ENCODE assay signal across 17 cellular contexts in the genomic region with DNA sequence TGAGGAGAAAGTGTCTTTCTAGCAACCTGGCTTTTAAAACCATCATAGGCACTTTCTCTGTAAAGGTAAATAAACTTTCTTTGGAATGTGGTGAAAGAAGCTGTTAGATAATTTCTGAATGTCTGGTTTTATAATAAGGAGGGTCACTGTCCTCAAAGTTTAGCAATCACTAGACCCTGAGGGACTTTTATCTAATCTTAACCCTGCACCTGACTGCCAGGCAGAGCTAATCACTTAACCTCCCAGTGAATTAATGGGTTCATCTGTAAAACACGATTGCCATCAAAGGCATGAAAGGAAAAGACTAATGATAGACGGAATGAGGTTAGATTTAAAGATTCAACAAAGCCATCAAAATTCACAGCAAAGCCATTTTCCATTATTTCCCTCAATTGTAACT.
DNase-seq lines count a peak whose midpoint lies in the region; ATAC-seq and TF ChIP-seq lines count a peak whose summit lies in the region.
"Had no signal": no experiment of that assay in that cellular context is flagged by ENCODE, and none has a peak within 500 bp of the region (broad histone marks: within the 10 kb centered on the region; RNA-seq: fewer than 3 reads in every experiment).

No MANE protein-coding gene starts in this region.

- H3K9me2 ChIP-seq in DOHH2 (replicated peaks; ENCODE audit: control insufficient read depth, low read length) (no peaks in the 10 kb centered on the region), Karpas-422 (replicated peaks; ENCODE audit: insufficient read depth, low read length) (no peaks in the 10 kb centered on the region)

- no peak for TF ChIP-seq CTCF in DOHH2 (IDR thresholded peaks at IDR 0.05; ENCODE audit: low read depth, low read length, poor library complexity, severe bottlenecking)
- no peak for TF ChIP-seq CTCF in osteoblast (IDR thresholded peaks at IDR 0.05; ENCODE audit: extremely low read depth, low read depth, low read length)

- H3K4me1 ChIP-seq in DOHH2 (ENCODE audit: control insufficient read depth, low read length) (peaks cover 80% of the 10 kb centered on the region), Karpas-422 (ENCODE audit: low read length) (peaks cover 41% of the 10 kb centered on the region), osteoblast (ENCODE audit: insufficient read depth, low read length) (peaks cover 3% of the 10 kb centered on the region)

- H3K9me3 ChIP-seq in DOHH2 (ENCODE audit: control insufficient read depth, insufficient read depth, low read length) (no peaks in the 10 kb centered on the region; the same call in 1 of the 2 replicates), Karpas-422 (ENCODE audit: low read length) (no peaks in the 10 kb centered on the region), osteoblast (ENCODE audit: low read depth, low read length) (no peaks in the 10 kb centered on the region)
- H3K9me3 ChIP-seq: SJSA1 had no signal

- H3K36me3 ChIP-seq in DOHH2 (ENCODE audit: control insufficient read depth, low read length) = no peaks in the 10 kb centered on the region
- H3K36me3 ChIP-seq in Karpas-422 (ENCODE audit: insufficient read depth, low read length) = no peaks in the 10 kb centered on the region
- no peaks in the 10 kb centered on the region for H3K36me3 ChIP-seq in osteoblast (ENCODE audit: insufficient read depth, low read length)
- H3K36me3 ChIP-seq: SJSA1 had no signal

- H3K4me2 ChIP-seq in DOHH2 (ENCODE audit: low read length) = peak overlapping the region; percentile 75
- H3K4me2 ChIP-seq in Karpas-422 (ENCODE audit: low read depth, low read length, poor library complexity, severe bottlenecking) = peak overlapping the region; percentile 45
- H3K4me2 ChIP-seq in osteoblast (ENCODE audit: insufficient read depth, low read length) = no peak overlapping the region

- no peaks in the 10 kb centered on the region for H3K27me3 ChIP-seq in DOHH2 (ENCODE audit: control insufficient read depth, low read length)
- no peaks in the 10 kb centered on the region for H3K27me3 ChIP-seq in Karpas-422 (ENCODE audit: low read length)
- H3K27me3 ChIP-seq in osteoblast (ENCODE audit: insufficient read depth, low read length) = no peaks in the 10 kb centered on the region
- H3K27me3 ChIP-seq: SJSA1 had no signal

- H3K4me3 ChIP-seq in DOHH2 (ENCODE audit: low read length) = peak overlapping the region; percentile 54
- no peak overlapping the region for H3K4me3 ChIP-seq in Karpas-422 (ENCODE audit: low read length)
- H3K4me3 ChIP-seq in osteoblast (ENCODE audit: insufficient read depth, low read length) = no peak overlapping the region
- H3K4me3 ChIP-seq: SJSA1 had no signal

- ATAC-seq in GM19455 (IDR thresholded peaks at IDR 0.05; ENCODE audit: unreplicated experiment) = no peak
- no peak for ATAC-seq in GM18861 (IDR thresholded peaks at IDR 0.05; ENCODE audit: unreplicated experiment)
- ATAC-seq: HepG2 had no signal

- no peak overlapping the region for H2AFZ ChIP-seq in Karpas-422 (ENCODE audit: low read length)
- no peak overlapping the region for H2AFZ ChIP-seq in osteoblast (ENCODE audit: low read length)

- H3K9ac ChIP-seq in Karpas-422 (ENCODE audit: low read length) = no peak overlapping the region

- H4K20me1 ChIP-seq in DOHH2 (ENCODE audit: control insufficient read depth, insufficient read depth, low read depth, low read length) = no peaks in the 10 kb centered on the region
- H4K20me1 ChIP-seq in Karpas-422 (ENCODE audit: insufficient read depth, low read depth, low read length) = no peaks in the 10 kb centered on the region
- no peaks in the 10 kb centered on the region for H4K20me1 ChIP-seq in osteoblast (ENCODE audit: insufficient read depth, low read length)

- H3K27ac ChIP-seq in DOHH2 (ENCODE audit: low read depth, low read length) (peak overlapping the region; percentile 61), Karpas-422 (ENCODE audit: low read length) (peak overlapping the region; percentile 53), epithelial cell of prostate (peak overlapping the region; percentile 84), osteoblast (ENCODE audit: low read depth, low read length) (no peak overlapping the region)
- H3K27ac ChIP-seq: RWPE1, SJSA1 had no signal

- H3F3A ChIP-seq in DOHH2 (ENCODE audit: control insufficient read depth, insufficient read depth) = peaks cover 9% of the 10 kb centered on the region; the same call in 1 of the 2 replicates

- DNase-seq in Karpas-422 (peak; percentile 43), SK-N-DZ (ENCODE audit: low spot score) (peak; percentile 71), epithelial cell of prostate (ENCODE audit: low read depth, low spot score) (no peak), AML-193 (lab: John Stamatoyannopoulos, UW) (no peak), osteoblast (ENCODE audit: insufficient read length, low spot score, missing footprints) (no peak)
- DNase-seq: C1 segment of cervical spinal cord; DMS79 treated with DMSO at 0.1 percent for 48 hours; NCI-H1105; NCI-H526; NK-92 treated with Interleukin-12 subunit alpha and Interleukin-12 subunit beta, amount 100 ng/mL, for 24 hours; T-helper 1 cell had no signal

- H3K79me2 ChIP-seq in DOHH2 (ENCODE audit: control insufficient read depth, low read length) (no peaks in the 10 kb centered on the region), Karpas-422 (ENCODE audit: low read length) (no peaks in the 10 kb centered on the region), osteoblast (ENCODE audit: insufficient read depth, low read length) (no peaks in the 10 kb centered on the region)

Comparison
In these comparisons a context has a peak if more than half of its experiments do, and no peak if none do; other contexts are left out.
1. DNase-seq: peak in Karpas-422 (single experiment) and SK-N-DZ (single experiment); none in epithelial cell of prostate (single experiment), AML-193 (0 of 2) and osteoblast (single experiment).